Comparison of ENCODE assay signal across 28 cellular contexts in genomic region chr6:563863-564262, GRCh38.
"Had no signal": no experiment of that assay in that cellular context is flagged by ENCODE, and none has a peak within 500 bp of the region (broad histone marks: within the 10 kb centered on the region; RNA-seq: fewer than 3 reads in every experiment).

No MANE protein-coding gene starts in this region.

- H3K9me3 ChIP-seq: left lung, lower lobe of right lung, pancreas, prostate gland, sigmoid colon, spleen, suprapubic skin, thoracic aorta, tibial artery, uterus had no signal

- H3K36me3 ChIP-seq: prostate gland, uterus had no signal

- H3K4me1 ChIP-seq: left lung, lower lobe of right lung, pancreas, prostate gland, sigmoid colon, spleen, suprapubic skin, tibial artery, uterus had no signal

- H3K9me3 Mint-ChIP-seq: immature natural killer cell; naive thymus-derived CD8-positive, alpha-beta T cell; nephron; neural crest cell; stimulated activated effector memory CD8-positive, alpha-beta T cell treated with anti-CD3 and anti-CD28 coated beads, Interleukin-12 subunit alpha, Interleukin-12 subunit beta, amount 100 ng/mL, for 72 hours; stimulated activated naive CD8-positive, alpha-beta T cell treated with anti-CD3 and anti-CD28 coated beads, Interleukin-15, Interleukin-2, amounts not matched to agents 100 ng/mL and 50 ng/mL, for 24 hours; type B pancreatic cell had no signal

- H3K4me3 ChIP-seq: left lung, lower lobe of right lung, pancreas, prostate gland, sigmoid colon, spleen, suprapubic skin, thoracic aorta, tibial artery, uterus had no signal

- DNase-seq: immature natural killer cell; kidney; left colon; lower lobe of right lung; mammary epithelial cell; mesenchymal stem cell; naive thymus-derived CD8-positive, alpha-beta T cell; nucleus accumbens; pancreas; posterior cingulate gyrus; retina; right cardiac atrium; sigmoid colon; small intestine; spleen; stimulated activated CD4-positive, alpha-beta T cell treated with anti-CD3 and anti-CD28 coated beads, Interleukin-4, amount 100 ng/mL, for 24 hours; stimulated activated naive CD4-positive, alpha-beta T cell; tibial artery; uterus had no signal

- H3K4me3 Mint-ChIP-seq: immature natural killer cell; naive thymus-derived CD8-positive, alpha-beta T cell; nephron; neural crest cell; stimulated activated effector memory CD8-positive, alpha-beta T cell treated with anti-CD3 and anti-CD28 coated beads, Interleukin-12 subunit alpha, Interleukin-12 subunit beta, amount 100 ng/mL, for 72 hours; stimulated activated naive CD8-positive, alpha-beta T cell treated with anti-CD3 and anti-CD28 coated beads, Interleukin-15, Interleukin-2, amounts not matched to agents 100 ng/mL and 50 ng/mL, for 24 hours; type B pancreatic cell had no signal

- H3K27me3 ChIP-seq: left lung, pancreas, sigmoid colon, spleen, suprapubic skin, tibial artery, uterus had no signal

- H3K27me3 Mint-ChIP-seq: naive thymus-derived CD8-positive, alpha-beta T cell; stimulated activated naive CD8-positive, alpha-beta T cell treated with anti-CD3 and anti-CD28 coated beads, Interleukin-15, Interleukin-2, amounts not matched to agents 100 ng/mL and 50 ng/mL, for 24 hours; type B pancreatic cell had no signal

- ATAC-seq: left colon; left lung; lower lobe of right lung; naive thymus-derived CD8-positive, alpha-beta T cell; pancreas; right cardiac atrium; stimulated activated effector memory CD8-positive, alpha-beta T cell treated with anti-CD3 and anti-CD28 coated beads, Interleukin-12 subunit alpha, Interleukin-12 subunit beta, amount 100 ng/mL, for 72 hours had no signal

- H3K27ac ChIP-seq: left lung, lower lobe of right lung, pancreas, prostate gland, sigmoid colon, spleen, suprapubic skin, thoracic aorta, tibial artery, uterus had no signal

- H3K27ac Mint-ChIP-seq: immature natural killer cell; naive thymus-derived CD8-positive, alpha-beta T cell; nephron; stimulated activated effector memory CD8-positive, alpha-beta T cell treated with anti-CD3 and anti-CD28 coated beads, Interleukin-12 subunit alpha, Interleukin-12 subunit beta, amount 100 ng/mL, for 72 hours; stimulated activated naive CD8-positive, alpha-beta T cell treated with anti-CD3 and anti-CD28 coated beads, Interleukin-15, Interleukin-2, amounts not matched to agents 100 ng/mL and 50 ng/mL, for 24 hours; type B pancreatic cell had no signal

- H3K4me1 Mint-ChIP-seq: immature natural killer cell, nephron, neural crest cell had no signal
